In genomic region chr16:75837681-75838080, GRCh38 we compare ENCODE assay signal across 23 cellular contexts.
DNase-seq lines count a peak whose midpoint lies in the region; TF ChIP-seq lines count a peak whose summit lies in the region.
"Had no signal": no experiment of that assay in that cellular context is flagged by ENCODE, and none has a peak within 500 bp of the region (broad histone marks: within the 10 kb centered on the region; RNA-seq: fewer than 3 reads in every experiment).

No MANE protein-coding gene starts in this region.

- TF ChIP-seq CTCF in endodermal cell (conservative IDR thresholded peaks at IDR 0.05): no peak
- no peak for TF ChIP-seq CTCF in nephron progenitor cell (IDR thresholded peaks at IDR 0.05)

- H3K4me3 ChIP-seq in endodermal cell (ENCODE audit: low read length): no peak overlapping the region
- H3K4me3 ChIP-seq: BLaER1, GM12878 had no signal

- peaks cover 21% of the 10 kb centered on the region for H3K9me3 ChIP-seq in endodermal cell (ENCODE audit: control insufficient read depth, low read length)
- H3K9me3 ChIP-seq: BE2C had no signal

- peaks cover 11% of the 10 kb centered on the region for H3K4me1 ChIP-seq in endodermal cell (ENCODE audit: control insufficient read depth, insufficient read depth, low read length)
- H3K4me1 ChIP-seq: BE2C, BLaER1 had no signal

- H3K9me3 Mint-ChIP-seq in endodermal cell: peaks cover 14% of the 10 kb centered on the region
- peaks cover 25% of the 10 kb centered on the region for H3K9me3 Mint-ChIP-seq in nephron progenitor cell
- no peaks in the 10 kb centered on the region for H3K9me3 Mint-ChIP-seq in T-helper 2 cell treated with Interferon-gamma antibody and Interleukin-4, amounts not matched to agents 5 μg/mL and 100 μg/mL, for 36 hours

- H3K36me3 ChIP-seq in endodermal cell (ENCODE audit: control insufficient read depth, insufficient read depth, low read length): no peaks in the 10 kb centered on the region
- H3K36me3 ChIP-seq: BE2C, BLaER1 had no signal

- H3K36me3 Mint-ChIP-seq in endodermal cell (ENCODE audit: low read depth): peaks cover 12% of the 10 kb centered on the region
- H3K36me3 Mint-ChIP-seq in nephron progenitor cell (ENCODE audit: low read depth): peaks cover 19% of the 10 kb centered on the region
- no peaks in the 10 kb centered on the region for H3K36me3 Mint-ChIP-seq in T-helper 2 cell treated with Interferon-gamma antibody and Interleukin-4, amounts not matched to agents 5 μg/mL and 100 μg/mL, for 36 hours (ENCODE audit: low read depth)
- H3K36me3 Mint-ChIP-seq: CD14-positive monocyte; CD4-positive, alpha-beta memory T cell; CD4-positive, CD25-positive, alpha-beta regulatory T cell had no signal

- peak overlapping the region; percentile 9 for H3K27ac Mint-ChIP-seq in endodermal cell
- peak overlapping the region; percentile 11 for H3K27ac Mint-ChIP-seq in nephron progenitor cell
- no peak overlapping the region for H3K27ac Mint-ChIP-seq in T-helper 2 cell treated with Interferon-gamma antibody and Interleukin-4, amounts not matched to agents 5 μg/mL and 100 μg/mL, for 36 hours
- H3K27ac Mint-ChIP-seq: CD14-positive monocyte; CD4-positive, alpha-beta memory T cell; CD4-positive, CD25-positive, alpha-beta regulatory T cell had no signal

- H3K4me1 Mint-ChIP-seq in endodermal cell (peaks cover 44% of the 10 kb centered on the region), nephron progenitor cell (peaks cover 53% of the 10 kb centered on the region)
- H3K4me1 Mint-ChIP-seq in T-helper 2 cell treated with Interferon-gamma antibody and Interleukin-4, amounts not matched to agents 5 μg/mL and 100 μg/mL, for 36 hours (ENCODE audit: low read depth): no peaks in the 10 kb centered on the region
- H3K4me1 Mint-ChIP-seq: CD14-positive monocyte; CD4-positive, alpha-beta memory T cell; CD4-positive, CD25-positive, alpha-beta regulatory T cell had no signal

- H3K27me3 Mint-ChIP-seq in endodermal cell (ENCODE audit: insufficient read depth): peaks cover 76% of the 10 kb centered on the region
- no peaks in the 10 kb centered on the region for H3K27me3 Mint-ChIP-seq in nephron progenitor cell (ENCODE audit: low read depth, poor library complexity)
- no peaks in the 10 kb centered on the region for H3K27me3 Mint-ChIP-seq in T-helper 2 cell treated with Interferon-gamma antibody and Interleukin-4, amounts not matched to agents 5 μg/mL and 100 μg/mL, for 36 hours (ENCODE audit: low read depth)

- no peaks in the 10 kb centered on the region for H3K27me3 ChIP-seq in endodermal cell (ENCODE audit: control insufficient read depth, insufficient read depth, low read length, poor library complexity, severe bottlenecking)
- H3K27me3 ChIP-seq: BE2C, BLaER1 had no signal

- no peak for DNase-seq in endodermal cell
- no peak for DNase-seq in nephron progenitor cell
- peak; percentile 19 for DNase-seq in superior temporal gyrus (ENCODE audit: extremely low spot score)
- DNase-seq in T-helper 2 cell treated with Interferon-gamma antibody and Interleukin-4, amounts not matched to agents 5 μg/mL and 100 μg/mL, for 36 hours (ENCODE audit: low spot score): no peak
- DNase-seq in COLO829 (ENCODE audit: low spot score): no peak
- DNase-seq in retina: no peak
- DNase-seq: 8988T; ACHN; BE2C; C1 segment of cervical spinal cord; CD4-positive, alpha-beta memory T cell; CD4-positive, CD25-positive, alpha-beta regulatory T cell; COR-L47; DMS 273 treated with DMSO at 0.1 percent for 48 hours; DMS153; DMS53; DMS79; DND-41; EL; GDM1 had no signal

- 44 to 73% methylated on average over 2 of the region's 2 CpGs for WGBS in endodermal cell (ENCODE audit: insufficient coverage in 1 of 2, insufficient read length in 1 of 2), 2 experiments

- H3K27ac ChIP-seq in endodermal cell (ENCODE audit: low read depth, low read length): no peak overlapping the region
- H3K27ac ChIP-seq: BLaER1 had no signal

- no peak overlapping the region for H3K9ac ChIP-seq in endodermal cell (ENCODE audit: extremely low read depth, low read length, poor library complexity, severe bottlenecking)
- H3K9ac ChIP-seq: BLaER1 had no signal

- H3K4me3 Mint-ChIP-seq in endodermal cell (no peak overlapping the region), nephron progenitor cell (no peak overlapping the region)
- H3K4me3 Mint-ChIP-seq in T-helper 2 cell treated with Interferon-gamma antibody and Interleukin-4, amounts not matched to agents 5 μg/mL and 100 μg/mL, for 36 hours: no peak overlapping the region
- H3K4me3 Mint-ChIP-seq: CD14-positive monocyte; CD4-positive, alpha-beta memory T cell; CD4-positive, CD25-positive, alpha-beta regulatory T cell had no signal
